In genomic region chr17:79441607-79442006, GRCh38 we compare ENCODE assay signal across 5 cellular contexts.
"Had no signal": no experiment of that assay in that cellular context is flagged by ENCODE, and none has a peak within 500 bp of the region (broad histone marks: within the 10 kb centered on the region; RNA-seq: fewer than 3 reads in every experiment).

No MANE protein-coding gene starts in this region.

- DNase-seq: H9, HCEC 1CT, IMR-90 had no signal

- H3K4me1 Mint-ChIP-seq: H9 had no signal

- H3K27ac Mint-ChIP-seq: GM23338 had no signal

- H3K4me3 ChIP-seq: GM23338, K562 had no signal

- H3K4me3 Mint-ChIP-seq: GM23338, H9 had no signal

- H3K4me2 ChIP-seq: GM23338 had no signal

- H3K9me3 Mint-ChIP-seq: GM23338, H9 had no signal

- ATAC-seq: GM23338, K562 had no signal

- H2AFZ ChIP-seq: GM23338 had no signal
